In the genomic region with DNA sequence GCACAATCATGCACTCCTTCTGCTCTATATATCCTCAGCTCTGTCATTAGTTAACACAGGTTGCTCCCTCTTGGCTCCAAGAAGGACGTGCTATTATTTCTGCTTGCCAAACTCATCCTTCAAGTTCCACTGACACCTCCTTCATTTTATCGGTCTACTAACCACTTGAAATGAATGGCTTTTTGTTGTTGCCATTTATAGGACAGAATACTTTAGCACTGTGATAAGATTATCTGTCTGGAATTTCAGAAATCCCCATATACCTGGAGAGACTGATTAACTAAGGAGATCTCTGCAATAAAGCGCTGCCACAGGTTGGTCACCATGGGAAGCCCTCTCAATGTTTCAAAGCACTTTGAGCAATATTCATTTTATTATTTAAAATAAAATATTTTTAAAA, we compare ENCODE assay signal across 1 cellular context.
TF ChIP-seq lines count a peak whose summit lies in the region.

No MANE protein-coding gene starts in this region.

TF ChIP-seq in IMR-90, 13 proteins besides CTCF, POLR2A, EP300 and RAD21:
- no peak for TF ChIP-seq MAFK (IDR thresholded peaks at IDR 0.05; ENCODE audit: low read depth, low read length)
- no peak for TF ChIP-seq CHD1 (IDR thresholded peaks at IDR 0.05; ENCODE audit: low read depth, low read length)
- TF ChIP-seq NFE2L2 (IDR thresholded peaks at IDR 0.05; ENCODE audit: low read depth, low read length): no peak
- TF ChIP-seq RFX5 (IDR thresholded peaks at IDR 0.05; ENCODE audit: low read depth, low read length): no peak
- TF ChIP-seq RCOR1 (IDR thresholded peaks at IDR 0.05; ENCODE audit: insufficient replicate concordance, low read length): no peak
- TF ChIP-seq, protein P1, sequence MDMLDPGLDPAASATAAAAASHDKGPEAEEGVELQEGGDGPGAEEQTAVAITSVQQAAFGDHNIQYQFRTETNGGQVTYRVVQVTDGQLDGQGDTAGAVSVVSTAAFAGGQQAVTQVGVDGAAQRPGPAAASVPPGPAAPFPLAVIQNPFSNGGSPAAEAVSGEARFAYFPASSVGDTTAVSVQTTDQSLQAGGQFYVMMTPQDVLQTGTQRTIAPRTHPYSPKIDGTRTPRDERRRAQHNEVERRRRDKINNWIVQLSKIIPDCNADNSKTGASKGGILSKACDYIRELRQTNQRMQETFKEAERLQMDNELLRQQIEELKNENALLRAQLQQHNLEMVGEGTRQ (IDR thresholded peaks at IDR 0.05; ENCODE audit: low read depth, low read length): no peak
- TF ChIP-seq BHLHE40 (IDR thresholded peaks at IDR 0.05; ENCODE audit: low read depth, low read length): no peak
- no peak for TF ChIP-seq CEBPB (IDR thresholded peaks at IDR 0.05; ENCODE audit: low read depth, low read length)
- TF ChIP-seq MAZ (IDR thresholded peaks at IDR 0.05; ENCODE audit: borderline replicate concordance, low read depth, low read length): no peak
- TF ChIP-seq, protein P2, sequence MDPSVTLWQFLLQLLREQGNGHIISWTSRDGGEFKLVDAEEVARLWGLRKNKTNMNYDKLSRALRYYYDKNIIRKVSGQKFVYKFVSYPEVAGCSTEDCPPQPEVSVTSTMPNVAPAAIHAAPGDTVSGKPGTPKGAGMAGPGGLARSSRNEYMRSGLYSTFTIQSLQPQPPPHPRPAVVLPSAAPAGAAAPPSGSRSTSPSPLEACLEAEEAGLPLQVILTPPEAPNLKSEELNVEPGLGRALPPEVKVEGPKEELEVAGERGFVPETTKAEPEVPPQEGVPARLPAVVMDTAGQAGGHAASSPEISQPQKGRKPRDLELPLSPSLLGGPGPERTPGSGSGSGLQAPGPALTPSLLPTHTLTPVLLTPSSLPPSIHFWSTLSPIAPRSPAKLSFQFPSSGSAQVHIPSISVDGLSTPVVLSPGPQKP (IDR thresholded peaks at IDR 0.05; ENCODE audit: borderline replicate concordance, low read depth, low read length): no peak
- TF ChIP-seq MXI1 (IDR thresholded peaks at IDR 0.05; ENCODE audit: borderline replicate concordance, low read depth, low read length): no peak
TF ChIP-seq in IMR-90: peak in this region for 0.
